In the genomic region with DNA sequence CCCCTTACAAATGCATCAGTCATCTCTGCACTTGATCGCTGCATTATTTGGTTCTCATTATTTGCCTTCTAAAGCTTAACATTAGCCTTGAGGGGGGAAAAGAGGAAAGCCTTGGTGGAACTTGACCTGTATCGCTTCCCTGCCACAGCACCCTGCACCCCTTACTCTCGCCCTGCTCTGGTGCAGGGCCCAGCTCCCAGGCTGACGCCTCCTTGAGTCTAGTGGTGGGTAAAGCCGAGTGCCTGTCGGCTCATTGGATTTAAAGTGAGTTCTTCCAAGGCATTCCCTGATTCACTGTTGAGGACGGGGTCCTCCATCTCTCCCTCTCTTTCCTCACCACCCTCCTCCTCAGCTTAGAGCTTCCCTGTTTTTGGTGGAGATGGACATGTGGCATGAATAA, we compare ENCODE assay signal across 28 cellular contexts.
"Had no signal": no experiment of that assay in that cellular context is flagged by ENCODE, and none has a peak within 500 bp of the region (broad histone marks: within the 10 kb centered on the region; RNA-seq: fewer than 3 reads in every experiment).

No MANE protein-coding gene starts in this region.

- H3K4me3 ChIP-seq: ascending aorta, coronary artery, dorsolateral prefrontal cortex, esophagus muscularis mucosa, gastrocnemius medialis had no signal

- H3K36me3 ChIP-seq: ascending aorta, esophagus muscularis mucosa, gastrocnemius medialis had no signal

- H3K27me3 ChIP-seq: ascending aorta, dorsolateral prefrontal cortex, esophagus muscularis mucosa, foreskin keratinocyte, gastrocnemius medialis had no signal

- H3K27ac ChIP-seq: ascending aorta, coronary artery, dorsolateral prefrontal cortex, esophagus muscularis mucosa, foreskin keratinocyte, gastrocnemius medialis had no signal

- H3K9me3 Mint-ChIP-seq: activated CD4-positive, alpha-beta memory T cell treated with anti-CD3 and anti-CD28 coated beads for 36 hours; activated naive CD4-positive, alpha-beta T cell treated with anti-CD3 and anti-CD28 coated beads, Interleukin-2, amount 10 ng/mL, durations not matched to agents 7 days and 5 days; activated naive CD4-positive, alpha-beta T cell treated with anti-CD3 and anti-CD28 coated beads, Interleukin-2, amount 50 U/mL, for 72 hours; activated naive CD8-positive, alpha-beta T cell treated with anti-CD3 and anti-CD28 coated beads, Interleukin-2, amount 10 ng/mL, durations not matched to agents 7 days and 5 days; activated T-helper 1 cell treated with anti-CD3 and anti-CD28 coated beads, Interleukin-12 subunit alpha, Interleukin-12 subunit beta, Interleukin-2, Interleukin-4 antibody, amounts not matched to agents 30 ng/mL and 10 ng/mL and 1 ng/mL, durations not matched to agents 14 hours and 24 hours and 36 hours; activated T-helper 2 cell treated with anti-CD3 and anti-CD28 coated beads, Interferon-gamma antibody, Interleukin-2, Interleukin-4, amounts not matched to agents 10 μg/mL and 5 μg/mL and 100 μg/mL, durations not matched to agents 14 hours and 24 hours and 36 hours; central memory CD8-positive, alpha-beta T cell; dendritic cell treated with granulocyte-macrophage colony-stimulating factor and Interleukin-4, amounts not matched to agents 40 ng/mL and 50 ng/mL, for 4 days; effector memory CD8-positive, alpha-beta T cell had no signal

- ATAC-seq: activated CD8-positive, alpha-beta memory T cell treated with anti-CD3 and anti-CD28 coated beads, Interleukin-2, amount 10 ng/mL, durations not matched to agents 7 days and 5 days; activated CD8-positive, alpha-beta T cell treated with anti-CD3 and anti-CD28 coated beads, Interleukin-2, amount 10 ng/mL, durations not matched to agents 7 days and 5 days; activated naive CD4-positive, alpha-beta T cell treated with anti-CD3 and anti-CD28 coated beads, Interleukin-2, amount 50 U/mL, for 72 hours; effector memory CD8-positive, alpha-beta T cell; foreskin keratinocyte; gastrocnemius medialis had no signal

- H3K4me1 ChIP-seq: ascending aorta, foreskin keratinocyte, gastrocnemius medialis had no signal

- H3K4me3 Mint-ChIP-seq: activated CD4-positive, alpha-beta memory T cell treated with anti-CD3 and anti-CD28 coated beads for 36 hours; activated CD8-positive, alpha-beta memory T cell treated with anti-CD3 and anti-CD28 coated beads, Interleukin-2, amount 10 ng/mL, durations not matched to agents 7 days and 5 days; activated CD8-positive, alpha-beta T cell treated with anti-CD3 and anti-CD28 coated beads, Interleukin-2, amount 10 ng/mL, durations not matched to agents 7 days and 5 days; activated naive CD4-positive, alpha-beta T cell treated with anti-CD3 and anti-CD28 coated beads, Interleukin-2, amount 10 ng/mL, durations not matched to agents 7 days and 5 days; activated naive CD8-positive, alpha-beta T cell treated with anti-CD3 and anti-CD28 coated beads, Interleukin-2, amount 10 ng/mL, durations not matched to agents 7 days and 5 days; activated T-helper 1 cell treated with anti-CD3 and anti-CD28 coated beads, Interleukin-12 subunit alpha, Interleukin-12 subunit beta, Interleukin-2, Interleukin-4 antibody, amounts not matched to agents 30 ng/mL and 10 ng/mL and 1 ng/mL, durations not matched to agents 14 hours and 24 hours and 36 hours; brain; central memory CD8-positive, alpha-beta T cell; dendritic cell treated with granulocyte-macrophage colony-stimulating factor and Interleukin-4, amounts not matched to agents 40 ng/mL and 50 ng/mL, for 4 days; effector memory CD8-positive, alpha-beta T cell had no signal

- H3K9me3 ChIP-seq: ascending aorta, esophagus muscularis mucosa, gastrocnemius medialis had no signal

- H3K27me3 Mint-ChIP-seq: activated CD4-positive, alpha-beta memory T cell treated with anti-CD3 and anti-CD28 coated beads for 36 hours; activated naive CD4-positive, alpha-beta T cell treated with anti-CD3 and anti-CD28 coated beads, Interleukin-2, amount 10 ng/mL, durations not matched to agents 7 days and 5 days; activated naive CD8-positive, alpha-beta T cell treated with anti-CD3 and anti-CD28 coated beads, Interleukin-2, amount 10 ng/mL, durations not matched to agents 7 days and 5 days; dendritic cell treated with granulocyte-macrophage colony-stimulating factor and Interleukin-4, amounts not matched to agents 40 ng/mL and 50 ng/mL, for 4 days had no signal

- DNase-seq: activated CD4-positive, alpha-beta memory T cell treated with anti-CD3 and anti-CD28 coated beads for 36 hours; activated CD4-positive, alpha-beta T cell treated with anti-CD3 and anti-CD28 coated beads for 1 hour; activated CD4-positive, alpha-beta T cell treated with anti-CD3 and anti-CD28 coated beads for 48 hours; activated CD8-positive, alpha-beta memory T cell treated with anti-CD3 and anti-CD28 coated beads, Interleukin-2, amount 10 ng/mL, durations not matched to agents 7 days and 5 days; activated CD8-positive, alpha-beta memory T cell treated with anti-CD3 and anti-CD28 coated beads, Interleukin-2, amount 50 U/mL, for 4 hours; activated CD8-positive, alpha-beta T cell treated with anti-CD3 and anti-CD28 coated beads, Interleukin-2, amount 10 ng/mL, durations not matched to agents 7 days and 5 days; activated effector memory CD4-positive, alpha-beta T cell treated with anti-CD3 and anti-CD28 coated beads, Interleukin-2, amount 50 U/mL, for 16 hours; activated naive CD4-positive, alpha-beta T cell; activated naive CD4-positive, alpha-beta T cell treated with anti-CD3 and anti-CD28 coated beads, Interleukin-2, amount 10 ng/mL, durations not matched to agents 7 days and 5 days; activated naive CD8-positive, alpha-beta T cell treated with anti-CD3 and anti-CD28 coated beads, Interleukin-2, amount 10 ng/mL, durations not matched to agents 7 days and 5 days; activated T-cell treated with anti-CD3 and anti-CD28 coated beads, Interleukin-2, amount 50 U/mL, for 1 hour; activated T-cell treated with anti-CD3 and anti-CD28 coated beads, Interleukin-2, amount 50 U/mL, for 48 hours; dorsolateral prefrontal cortex; effector memory CD8-positive, alpha-beta T cell; erythroblast; foreskin keratinocyte; gastrocnemius medialis; glutamatergic neuron; T-helper 2 cell had no signal

- H3K27ac Mint-ChIP-seq: activated CD4-positive, alpha-beta memory T cell treated with anti-CD3 and anti-CD28 coated beads for 36 hours; activated CD8-positive, alpha-beta memory T cell treated with anti-CD3 and anti-CD28 coated beads, Interleukin-2, amount 10 ng/mL, durations not matched to agents 7 days and 5 days; activated CD8-positive, alpha-beta T cell treated with anti-CD3 and anti-CD28 coated beads, Interleukin-2, amount 10 ng/mL, durations not matched to agents 7 days and 5 days; activated naive CD4-positive, alpha-beta T cell treated with anti-CD3 and anti-CD28 coated beads, Interleukin-2, amount 10 ng/mL, durations not matched to agents 7 days and 5 days; activated naive CD4-positive, alpha-beta T cell treated with anti-CD3 and anti-CD28 coated beads, Interleukin-2, amount 50 U/mL, for 72 hours; activated naive CD8-positive, alpha-beta T cell treated with anti-CD3 and anti-CD28 coated beads, Interleukin-2, amount 10 ng/mL, durations not matched to agents 7 days and 5 days; activated T-helper 1 cell treated with anti-CD3 and anti-CD28 coated beads, Interleukin-12 subunit alpha, Interleukin-12 subunit beta, Interleukin-2, Interleukin-4 antibody, amounts not matched to agents 30 ng/mL and 10 ng/mL and 1 ng/mL, durations not matched to agents 14 hours and 24 hours and 36 hours; activated T-helper 2 cell treated with anti-CD3 and anti-CD28 coated beads, Interferon-gamma antibody, Interleukin-2, Interleukin-4, amounts not matched to agents 10 μg/mL and 5 μg/mL and 100 μg/mL, durations not matched to agents 14 hours and 24 hours and 36 hours; brain; dendritic cell treated with granulocyte-macrophage colony-stimulating factor and Interleukin-4, amounts not matched to agents 40 ng/mL and 50 ng/mL, for 4 days; effector memory CD8-positive, alpha-beta T cell had no signal

- H3K36me3 Mint-ChIP-seq: activated CD4-positive, alpha-beta memory T cell treated with anti-CD3 and anti-CD28 coated beads for 36 hours; activated CD8-positive, alpha-beta memory T cell treated with anti-CD3 and anti-CD28 coated beads, Interleukin-2, amount 10 ng/mL, durations not matched to agents 7 days and 5 days; activated naive CD4-positive, alpha-beta T cell treated with anti-CD3 and anti-CD28 coated beads, Interleukin-2, amount 10 ng/mL, durations not matched to agents 7 days and 5 days; activated naive CD4-positive, alpha-beta T cell treated with anti-CD3 and anti-CD28 coated beads, Interleukin-2, amount 50 U/mL, for 72 hours; activated naive CD8-positive, alpha-beta T cell treated with anti-CD3 and anti-CD28 coated beads, Interleukin-2, amount 10 ng/mL, durations not matched to agents 7 days and 5 days; brain had no signal

- H3K4me1 Mint-ChIP-seq: activated CD8-positive, alpha-beta memory T cell treated with anti-CD3 and anti-CD28 coated beads, Interleukin-2, amount 10 ng/mL, durations not matched to agents 7 days and 5 days; activated naive CD4-positive, alpha-beta T cell treated with anti-CD3 and anti-CD28 coated beads, Interleukin-2, amount 10 ng/mL, durations not matched to agents 7 days and 5 days; activated naive CD8-positive, alpha-beta T cell treated with anti-CD3 and anti-CD28 coated beads, Interleukin-2, amount 10 ng/mL, durations not matched to agents 7 days and 5 days; central memory CD8-positive, alpha-beta T cell had no signal
